Comparison of ENCODE assay signal across 8 cellular contexts in the genomic region with DNA sequence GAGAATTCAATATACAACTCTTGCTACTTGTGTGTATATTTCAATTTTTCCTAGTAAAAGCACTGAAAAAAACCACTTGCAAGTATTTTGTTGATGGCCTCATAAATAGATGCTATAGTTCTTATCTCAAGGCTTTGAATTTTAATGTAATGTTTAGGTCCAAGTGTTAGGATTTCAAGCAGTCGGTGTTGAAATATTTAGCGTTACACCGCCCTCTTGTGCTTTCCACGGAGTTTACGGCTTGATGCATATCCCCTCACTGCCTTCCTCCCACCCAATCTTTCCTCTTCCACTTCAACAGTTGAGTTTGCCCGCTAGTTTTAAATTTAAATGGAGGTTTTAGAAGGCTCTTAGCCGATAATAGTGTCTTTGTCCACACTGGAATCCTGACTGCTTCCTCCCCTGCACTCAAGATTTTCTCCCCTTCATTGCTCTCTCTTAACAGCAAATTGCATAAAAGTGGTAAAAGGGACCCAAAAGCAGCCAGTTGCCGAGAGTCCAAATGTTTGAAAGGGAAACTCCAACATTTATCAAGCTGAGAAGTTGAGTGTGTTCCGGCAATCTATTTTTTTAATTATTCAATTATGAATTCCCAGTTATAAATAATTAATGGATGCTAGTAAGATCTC. TPM values are rescaled to one million over a fixed set of nuclear protein-coding genes. Genes with fewer than 3 reads are reported as not detected.
A peak's percentile ranks its signal among the peaks of the same experiment; 100 is the strongest.
DNase-seq lines count a peak whose midpoint lies in the region; ATAC-seq and TF ChIP-seq lines count a peak whose summit lies in the region.

No MANE protein-coding gene starts in this region.

- CTCF ChIA-PET in Panc1 (lab: Charles Lee), result no interaction called here

- BruUV-seq in Panc1 (replicated peaks; lab: Mats Ljungman, UMichigan), result no TSS peak

- no peaks in the 10 kb centered on the region for H3K36me3 Mint-ChIP-seq in HFFc6 (ENCODE audit: low read depth)

- intact Hi-C loops in Panc1 (cut with micrococcal nuclease; ENCODE audit: unreplicated experiment), result loop anchor here (1.0 kb wide), 1 partner anchor 209 kb away; no protein-coding TSS in a partner anchor
- intact Hi-C loops in head of caudate nucleus (cut with DNase I), result loop anchor here (5.0 kb wide), 1 partner anchor 210 kb away; no protein-coding TSS in a partner anchor

- H3K27ac ChIP-seq in Panc1 (ENCODE audit: low read length), result no peak overlapping the region

- H3K4me3 ChIP-seq in Panc1 (ENCODE audit: low read depth in 2 of 2, low read length in 2 of 2), result no peak overlapping the region

- TF ChIP-seq CTCF in HFFc6 (IDR thresholded peaks at IDR 0.05) (peak; percentile 70), Panc1 (IDR thresholded peaks at IDR 0.05) (peak; percentile 69)

- no peak overlapping the region for H3K4me3 Mint-ChIP-seq in HFFc6

- no peaks in the 10 kb centered on the region for H3K9me3 ChIP-seq in Panc1 (ENCODE audit: control insufficient read depth, insufficient read depth, low read depth, low read length)

- no peaks in the 10 kb centered on the region for H3K4me1 ChIP-seq in Panc1 (ENCODE audit: control insufficient read depth, insufficient read depth, low read length)

- POLR2A ChIA-PET in Panc1 (lab: Charles Lee), result no interaction called here

- H3K9me3 Mint-ChIP-seq in HFFc6, result no peaks in the 10 kb centered on the region

- H3K36me3 ChIP-seq in Panc1 (ENCODE audit: control insufficient read depth, insufficient read depth, low read length), result no peaks in the 10 kb centered on the region

- peaks cover 32% of the 10 kb centered on the region for H3K27me3 ChIP-seq in Panc1 (ENCODE audit: control insufficient read depth, insufficient read depth, low read length)

- no peaks in the 10 kb centered on the region for H3K4me1 Mint-ChIP-seq in HFFc6 (ENCODE audit: low read depth)

- in situ Hi-C loops in Panc1 (cut with HindIII; ENCODE audit: low pct_unique_long_range_greater_than_20kb, low sequenced_read_pairs), result no loop called here

- H3K27ac Mint-ChIP-seq in HFFc6, result no peak overlapping the region

- DNase-seq in DMS53 (lab: John Stamatoyannopoulos, UW), result peak; percentile 68
- DNase-seq in HFFc6, result peak; percentile 20
- no peak for DNase-seq in Panc1 (ENCODE audit: low read depth, low spot score)
- peak in 34 of 42 donors; percentile 7 to 85 (median 45) for DNase-seq in head of caudate nucleus
- DNase-seq in GM19240 (ENCODE audit: insufficient read length, low spot score), result no peak
- no peak for DNase-seq in activated T-cell treated with anti-CD3 and anti-CD28 coated beads for 4 hours

- ATAC-seq in Panc1 (peak; percentile 85; the same call in 1 of the 2 replicates), HG02623 (IDR thresholded peaks at IDR 0.05; ENCODE audit: unreplicated experiment) (no peak), HG03039 (IDR thresholded peaks at IDR 0.05; ENCODE audit: unreplicated experiment) (no peak)

- H3K27me3 Mint-ChIP-seq in HFFc6 (ENCODE audit: insufficient read depth), result peaks cover 19% of the 10 kb centered on the region

RNA-seq across cellular contexts. Expression of gene HTATIP2, which starts 25.9 kb away (rescaled TPM):
- total RNA-seq in HFFc6 (2021; fragmentation: NEBNext Ultra II Directional; extraction: Animal tissue kit (Norgen Biotek cat#: 25700)), result 10 to 100 TPM; 15.0 to 36.0 (median 31.3) TPM
- 68.9 TPM for total RNA-seq in Panc1 (2021; ENCODE audit: unreplicated experiment)
- polyA plus RNA-seq in Panc1 (2012; ENCODE audit: insufficient read length), result 65.5 TPM

RNA-seq across cellular contexts. Expression of gene PRMT3, which starts 49.9 kb away (rescaled TPM):
- 10 to 100 TPM in 5 of 6 experiments, 1 to 10 TPM in 1; 9.6 to 13.2 (median 12.1) TPM for total RNA-seq in HFFc6 (2021; fragmentation: NEBNext Ultra II Directional; extraction: Animal tissue kit (Norgen Biotek cat#: 25700))
- 31.2 TPM for total RNA-seq in Panc1 (2021; ENCODE audit: unreplicated experiment)
- polyA plus RNA-seq in Panc1 (2012; ENCODE audit: insufficient read length), result 26.8 TPM

Comparison
In these comparisons a context has a peak if more than half of its experiments do, and no peak if none do; other contexts are left out.
1. DNase-seq: peak in DMS53 (single experiment), HFFc6 (single experiment) and head of caudate nucleus (34 of 42); none in Panc1 (single experiment), GM19240 (single experiment) and activated T-cell treated with anti-CD3 and anti-CD28 coated beads for 4 hours (single experiment).